In genomic region chr9:89277454-89277853, GRCh38 we compare ENCODE assay signal across 1 cellular context.
TF ChIP-seq lines count a peak whose summit lies in the region.

No MANE protein-coding gene starts in this region.

TF ChIP-seq in HepG2, 621 proteins besides CTCF, POLR2A, EP300 and RAD21 (continued from another document):
- TF ChIP-seq ZBTB44 (CRISPR knock-in tag; IDR thresholded peaks at IDR 0.05) (no peak), BORCS8-MEF2B (CRISPR knock-in tag; IDR thresholded peaks at IDR 0.05) (no peak), DMAP1 (CRISPR knock-in tag; IDR thresholded peaks at IDR 0.05) (no peak), NFKBIZ (CRISPR knock-in tag; IDR thresholded peaks at IDR 0.05) (no peak), TCF7L2 (IDR thresholded peaks at IDR 0.05; ENCODE audit: low read depth, low read length) (no peak), ZNF746 (CRISPR knock-in tag; IDR thresholded peaks at IDR 0.05) (no peak), PLSCR1 (CRISPR knock-in tag; IDR thresholded peaks at IDR 0.05; ENCODE audit: borderline replicate concordance) (no peak), ZMYM3 (CRISPR knock-in tag; IDR thresholded peaks at IDR 0.05) (no peak), ZNF318 (CRISPR knock-in tag; IDR thresholded peaks at IDR 0.05) (no peak), NR3C1 (CRISPR knock-in tag; IDR thresholded peaks at IDR 0.05) (no peak)
